Comparison of ENCODE assay signal across 1 cellular context in genomic region chr2:179239838-179240237, GRCh38.
TF ChIP-seq lines count a peak whose summit lies in the region.

No MANE protein-coding gene starts in this region.

TF ChIP-seq in endothelial cell of umbilical vein, 7 proteins besides CTCF, POLR2A, EP300 and RAD21 (continued from another document):
- TF ChIP-seq POLR2AphosphoS5 (IDR thresholded peaks at IDR 0.05; ENCODE audit: insufficient read depth, low read depth, low read length) (no peak), FOS (IDR thresholded peaks at IDR 0.05; ENCODE audit: borderline replicate concordance, insufficient read depth, low read length) (no peak)
